9 cellular contexts compared by ENCODE assay signal in genomic region chr15:62848631-62849050, GRCh38.
DNase-seq lines count a peak whose midpoint lies in the region; TF ChIP-seq lines count a peak whose summit lies in the region.
"Had no signal": no experiment of that assay in that cellular context is flagged by ENCODE, and none has a peak within 500 bp of the region (broad histone marks: within the 10 kb centered on the region; RNA-seq: fewer than 3 reads in every experiment).

No MANE protein-coding gene starts in this region.

- H3K23ac ChIP-seq in neuronal stem cell (ENCODE audit: low read depth, low read length, poor library complexity): no peak overlapping the region

- H3K4me3 ChIP-seq in PC-9 (no peak overlapping the region), fibroblast of the aortic adventitia (ENCODE audit: low read depth, low read length) (no peak overlapping the region), neuronal stem cell (ENCODE audit: low read length in 2 of 2) (no peak overlapping the region), Karpas-422 (ENCODE audit: low read length) (no peak overlapping the region)
- H3K4me3 ChIP-seq: colonic mucosa had no signal

- H3F3A ChIP-seq in PC-9 (ENCODE audit: insufficient read depth, low read depth): peaks cover 38% of the 10 kb centered on the region

- peak overlapping the region; percentile 43; the same call in 1 of the 2 replicates for H3K4me2 ChIP-seq in PC-9
- no peak overlapping the region for H3K4me2 ChIP-seq in neuronal stem cell (ENCODE audit: insufficient read depth, low read length, poor library complexity, severe bottlenecking)
- H3K4me2 ChIP-seq in Karpas-422 (ENCODE audit: low read depth, low read length, poor library complexity, severe bottlenecking): no peak overlapping the region

- H2BK15ac ChIP-seq in neuronal stem cell (ENCODE audit: low read length): no peak overlapping the region

- peak overlapping the region; percentile 73 for H3K27ac ChIP-seq in PC-9
- no peak overlapping the region for H3K27ac ChIP-seq in neuronal stem cell (replicated peaks; ENCODE audit: low read length)
- no peak overlapping the region for H3K27ac ChIP-seq in Karpas-422 (ENCODE audit: low read length)
- H3K27ac ChIP-seq: colonic mucosa had no signal

- no CpG with 5 or more reads among the region's 5 CpGs for WGBS in neuronal stem cell (ENCODE audit: extremely low coverage in 2 of 2, insufficient read length in 2 of 2, insufficient replicate concordance in 1 of 2), 2 donors

- no peak overlapping the region for H3K9ac ChIP-seq in neuronal stem cell (ENCODE audit: low read depth, low read length, poor library complexity)
- no peak overlapping the region for H3K9ac ChIP-seq in Karpas-422 (ENCODE audit: low read length)

- H3K79me1 ChIP-seq in neuronal stem cell (ENCODE audit: low read depth, low read length): no peaks in the 10 kb centered on the region

- H2BK120ac ChIP-seq in neuronal stem cell (ENCODE audit: low read depth, low read length): peak overlapping the region; percentile 45

- H2BK12ac ChIP-seq in neuronal stem cell (ENCODE audit: low read length): no peak overlapping the region

- H3K9me2 ChIP-seq in PC-9 (ENCODE audit: insufficient read depth) (no peaks in the 10 kb centered on the region), Karpas-422 (replicated peaks; ENCODE audit: insufficient read depth, low read length) (no peaks in the 10 kb centered on the region)

- TF ChIP-seq POLR2A in erythroblast (IDR thresholded peaks at IDR 0.05; ENCODE audit: low read length): no peak

- no peaks in the 10 kb centered on the region for H3K36me3 ChIP-seq in PC-9 (ENCODE audit: low read depth)
- no peaks in the 10 kb centered on the region for H3K36me3 ChIP-seq in neuronal stem cell (replicated peaks in 1 of 2; ENCODE audit: control insufficient read depth in 2 of 2, insufficient read depth in 2 of 2, low read length in 2 of 2)
- no peaks in the 10 kb centered on the region for H3K36me3 ChIP-seq in Karpas-422 (ENCODE audit: insufficient read depth, low read length)
- H3K36me3 ChIP-seq: colonic mucosa had no signal

- TF ChIP-seq CTCF in PC-9 (conservative IDR thresholded peaks at IDR 0.05) (no peak), fibroblast of the aortic adventitia (IDR thresholded peaks at IDR 0.05; ENCODE audit: insufficient read depth, low read length) (peak; percentile 27)

- H2AK5ac ChIP-seq in neuronal stem cell (ENCODE audit: low read depth, low read length): peak overlapping the region; percentile 40

- DNase-seq in CD1c-positive myeloid dendritic cell (ENCODE audit: extremely low spot score): peak; percentile 1
- peak in 1 of 2 experiments; percentile 69 for DNase-seq in PC-9
- peak; percentile 38 for DNase-seq in fibroblast of the aortic adventitia (ENCODE audit: low read depth)
- no peak for DNase-seq in neuronal stem cell (ENCODE audit: low spot score)
- DNase-seq in Karpas-422: no peak
- DNase-seq in SKM-1 (lab: John Stamatoyannopoulos, UW; ENCODE audit: unreplicated experiment): no peak
- DNase-seq in erythroblast (lab: John Stamatoyannopoulos, UW): no peak
- no peak for DNase-seq in activated CD4-positive, CD25-positive, alpha-beta regulatory T cell (lab: John Stamatoyannopoulos, UW)

- no peak overlapping the region for H3K4ac ChIP-seq in neuronal stem cell (ENCODE audit: low read length)

- H3K14ac ChIP-seq in neuronal stem cell (ENCODE audit: low read length): no peak overlapping the region

- peak overlapping the region; percentile 31 for H3K18ac ChIP-seq in neuronal stem cell (ENCODE audit: low read length)

- no peaks in the 10 kb centered on the region for H4K20me1 ChIP-seq in PC-9 (ENCODE audit: insufficient read depth)
- no peaks in the 10 kb centered on the region for H4K20me1 ChIP-seq in Karpas-422 (ENCODE audit: insufficient read depth, low read depth, low read length)

- BruUV-seq in PC-9 (replicated peaks; lab: Mats Ljungman, UMichigan): no TSS peak

- H3K4me1 ChIP-seq in PC-9 (replicated peaks; ENCODE audit: insufficient read depth) (peaks cover 75% of the 10 kb centered on the region), neuronal stem cell (ENCODE audit: control insufficient read depth in 2 of 2, insufficient read depth in 1 of 2, low read depth in 1 of 2, low read length in 2 of 2) (peaks cover 26% of the 10 kb centered on the region in 2 donors), Karpas-422 (ENCODE audit: low read length) (no peaks in the 10 kb centered on the region)
- H3K4me1 ChIP-seq: colonic mucosa had no signal

- intact Hi-C loops in PC-9 (cut with micrococcal nuclease; ENCODE audit: unreplicated experiment): no loop called here

- no peak overlapping the region for H4K8ac ChIP-seq in neuronal stem cell (ENCODE audit: low read depth, low read length)

- CTCF ChIA-PET in PC-9 (lab: Charles Lee): interaction anchor here (0.7 kb wide), 1 partner anchor 240 kb away, joined by 3 read pairs; no protein-coding TSS in a partner anchor

- H3K9me3 ChIP-seq in PC-9 (ENCODE audit: insufficient read depth, low read depth) (no peaks in the 10 kb centered on the region), neuronal stem cell (replicated peaks in 1 of 2; ENCODE audit: control insufficient read depth in 2 of 2, insufficient read depth in 1 of 2, low read depth in 1 of 2, low read length in 2 of 2) (peaks cover 0 to 4% of the 10 kb centered on the region in 2 donors), Karpas-422 (ENCODE audit: low read length) (no peaks in the 10 kb centered on the region)
- H3K9me3 ChIP-seq: colonic mucosa had no signal

- no peak overlapping the region for H4K91ac ChIP-seq in neuronal stem cell (ENCODE audit: low read depth, low read length, poor library complexity)

- H2AFZ ChIP-seq in PC-9 (no peak overlapping the region), neuronal stem cell (ENCODE audit: low read length) (no peak overlapping the region), Karpas-422 (ENCODE audit: low read length) (no peak overlapping the region)

- POLR2A ChIA-PET in PC-9 (lab: Charles Lee; ENCODE audit: unreplicated experiment): no interaction called here

- H3K27me3 ChIP-seq in PC-9 (ENCODE audit: insufficient read depth, low read depth) (no peaks in the 10 kb centered on the region), neuronal stem cell (ENCODE audit: control insufficient read depth in 3 of 3, insufficient read depth in 3 of 3, low read depth in 1 of 3, low read length in 3 of 3) (no peaks in the 10 kb centered on the region), Karpas-422 (ENCODE audit: low read length) (no peaks in the 10 kb centered on the region)
- H3K27me3 ChIP-seq: colonic mucosa had no signal

- H2BK5ac ChIP-seq in neuronal stem cell (ENCODE audit: low read length): no peak overlapping the region

- H3K79me2 ChIP-seq in PC-9 (ENCODE audit: low read depth): peaks cover 8% of the 10 kb centered on the region; the same call in 1 of the 2 replicates
- no peaks in the 10 kb centered on the region for H3K79me2 ChIP-seq in Karpas-422 (ENCODE audit: low read length)

Comparison
In these comparisons a context has a peak if more than half of its experiments do, and no peak if none do; other contexts are left out.
1. DNase-seq: peak in CD1c-positive myeloid dendritic cell (single experiment) and fibroblast of the aortic adventitia (single experiment); none in neuronal stem cell (single experiment), Karpas-422 (single experiment), SKM-1 (single experiment), erythroblast (0 of 2) and activated CD4-positive, CD25-positive, alpha-beta regulatory T cell (0 of 4).